In genomic region chr2:196515041-196515440, GRCh38 we compare ENCODE assay signal across 22 cellular contexts.
DNase-seq lines count a peak whose midpoint lies in the region; ATAC-seq and TF ChIP-seq lines count a peak whose summit lies in the region.
"Had no signal": no experiment of that assay in that cellular context is flagged by ENCODE, and none has a peak within 500 bp of the region (broad histone marks: within the 10 kb centered on the region; RNA-seq: fewer than 3 reads in every experiment).

No MANE protein-coding gene starts in this region.

- H3K4me3 Mint-ChIP-seq in endothelial cell (ENCODE audit: unreplicated experiment) = no peak overlapping the region
- H3K4me3 Mint-ChIP-seq: activated CD8-positive, alpha-beta T cell treated with anti-CD3 and anti-CD28 coated beads, Interleukin-2, amount 10 ng/mL, durations not matched to agents 7 days and 5 days; activated naive CD8-positive, alpha-beta T cell; activated T-cell treated with anti-CD3 and anti-CD28 coated beads, Interleukin-2, amount 50 U/mL, for 72 hours; CD4-positive, alpha-beta memory T cell; IgD-negative memory B cell; neural progenitor cell; stimulated activated naive B cell treated with anti-CD40 and anti-IgM and Interleukin-4, amounts not matched to agents 10 μg/mL and 1 μg/mL and 100 μg/mL, for 72 hours; T-helper 17 cell had no signal

- H3K4me3 ChIP-seq in RWPE2 (ENCODE audit: severe bottlenecking) = no peak overlapping the region
- H3K4me3 ChIP-seq: neural progenitor cell, SJCRH30 had no signal

- H3K36me3 Mint-ChIP-seq in endothelial cell (ENCODE audit: low read depth, unreplicated experiment) = no peaks in the 10 kb centered on the region
- H3K36me3 Mint-ChIP-seq: activated naive CD8-positive, alpha-beta T cell; CD4-positive, alpha-beta memory T cell; neural progenitor cell; stimulated activated naive B cell treated with anti-CD40 and anti-IgM and Interleukin-4, amounts not matched to agents 10 μg/mL and 1 μg/mL and 100 μg/mL, for 72 hours had no signal

- no peak overlapping the region for H3K27ac Mint-ChIP-seq in endothelial cell (ENCODE audit: unreplicated experiment)
- H3K27ac Mint-ChIP-seq: activated CD8-positive, alpha-beta T cell treated with anti-CD3 and anti-CD28 coated beads, Interleukin-2, amount 10 ng/mL, durations not matched to agents 7 days and 5 days; activated naive CD8-positive, alpha-beta T cell; activated T-cell treated with anti-CD3 and anti-CD28 coated beads, Interleukin-2, amount 50 U/mL, for 72 hours; CD4-positive, alpha-beta memory T cell; IgD-negative memory B cell; stimulated activated naive B cell treated with anti-CD40 and anti-IgM and Interleukin-4, amounts not matched to agents 10 μg/mL and 1 μg/mL and 100 μg/mL, for 72 hours; T-helper 17 cell had no signal

- TF ChIP-seq CTCF in RWPE2 (IDR thresholded peaks at IDR 0.05; ENCODE audit: poor library complexity, severe bottlenecking) (no peak), endothelial cell (IDR thresholded peaks at IDR 0.05; ENCODE audit: unreplicated experiment) (no peak)

- no peaks in the 10 kb centered on the region for H3K9me3 ChIP-seq in RWPE2 (ENCODE audit: severe bottlenecking)
- H3K9me3 ChIP-seq: SJCRH30 had no signal

- intact Hi-C loops in left ventricle myocardium superior (cut with micrococcal nuclease) = no loop called here

- H3K36me3 ChIP-seq in RWPE2 (ENCODE audit: low read depth) = no peaks in the 10 kb centered on the region
- H3K36me3 ChIP-seq: neural progenitor cell, SJCRH30, WERI-Rb-1 had no signal

- no peak overlapping the region for H3K27ac ChIP-seq in RWPE2 (ENCODE audit: poor library complexity, severe bottlenecking)
- H3K27ac ChIP-seq: neural progenitor cell, SJCRH30, WERI-Rb-1 had no signal

- H3K27me3 ChIP-seq in RWPE2 (ENCODE audit: insufficient read depth, poor library complexity, severe bottlenecking) = no peaks in the 10 kb centered on the region
- H3K27me3 ChIP-seq: neural progenitor cell, SJCRH30 had no signal

- no peaks in the 10 kb centered on the region for H3K4me1 ChIP-seq in RWPE2 (ENCODE audit: insufficient read depth, poor library complexity, severe bottlenecking)
- H3K4me1 ChIP-seq: neural progenitor cell, SJCRH30 had no signal

- H3K4me1 Mint-ChIP-seq in endothelial cell (ENCODE audit: unreplicated experiment) = peaks cover 9% of the 10 kb centered on the region
- H3K4me1 Mint-ChIP-seq: CD4-positive, alpha-beta memory T cell; stimulated activated naive B cell treated with anti-CD40 and anti-IgM and Interleukin-4, amounts not matched to agents 10 μg/mL and 1 μg/mL and 100 μg/mL, for 72 hours had no signal

- no peaks in the 10 kb centered on the region for H3K9me3 Mint-ChIP-seq in endothelial cell (ENCODE audit: unreplicated experiment)
- H3K9me3 Mint-ChIP-seq: activated T-cell treated with anti-CD3 and anti-CD28 coated beads, Interleukin-2, amount 50 U/mL, for 72 hours; CD4-positive, alpha-beta memory T cell; IgD-negative memory B cell; neural progenitor cell; stimulated activated naive B cell treated with anti-CD40 and anti-IgM and Interleukin-4, amounts not matched to agents 10 μg/mL and 1 μg/mL and 100 μg/mL, for 72 hours had no signal

- DNase-seq in DMS 273 treated with DMSO at 0.1 percent for 48 hours (lab: John Stamatoyannopoulos, UW) = peak; percentile 45
- DNase-seq in NCI-H2029 treated with DMSO at 0.1 percent for 48 hours (lab: John Stamatoyannopoulos, UW) = peak; percentile 35
- DNase-seq in RWPE2 (ENCODE audit: low spot score) = peak; percentile 46
- peak; percentile 74 for DNase-seq in left ventricle myocardium superior
- no peak for DNase-seq in endothelial cell (ENCODE audit: low spot score)
- no peak for DNase-seq in GOT3 (lab: John Stamatoyannopoulos, UW)
- DNase-seq: activated CD8-positive, alpha-beta T cell treated with anti-CD3 and anti-CD28 coated beads, Interleukin-2, amount 10 ng/mL, durations not matched to agents 7 days and 5 days; activated T-cell treated with anti-CD3 and anti-CD28 coated beads, Interleukin-2, amount 50 U/mL, for 72 hours; CD4-positive, alpha-beta memory T cell; cortex of kidney; left colon; SJCRH30; stimulated activated CD4-positive, alpha-beta T cell treated with anti-CD3 and anti-CD28 coated beads, Interleukin-15, amount 100 ng/mL, for 24 hours; stimulated activated naive B cell treated with anti-CD40 and anti-IgM and Interleukin-4, amounts not matched to agents 10 μg/mL and 1 μg/mL and 100 μg/mL, for 72 hours; T-helper 17 cell; WERI-Rb-1 had no signal

- ATAC-seq in RWPE2 (ENCODE audit: low read depth) (peak; percentile 29; the same call in 1 of the 3 replicates), left ventricle myocardium superior (peak; percentile 93), GM19023 (IDR thresholded peaks at IDR 0.05; ENCODE audit: unreplicated experiment) (no peak), HG03139 (IDR thresholded peaks at IDR 0.05; ENCODE audit: unreplicated experiment) (no peak)
- ATAC-seq: activated CD8-positive, alpha-beta T cell treated with anti-CD3 and anti-CD28 coated beads, Interleukin-2, amount 10 ng/mL, durations not matched to agents 7 days and 5 days; activated T-cell treated with anti-CD3 and anti-CD28 coated beads, Interleukin-2, amount 50 U/mL, for 72 hours; HCT116; left colon; stimulated activated naive B cell treated with anti-CD40 and anti-IgM and Interleukin-4, amounts not matched to agents 10 μg/mL and 1 μg/mL and 100 μg/mL, for 72 hours; T-helper 17 cell had no signal

- H3K27me3 Mint-ChIP-seq in endothelial cell (ENCODE audit: unreplicated experiment) = no peaks in the 10 kb centered on the region

Comparison
In these comparisons a context has a peak if more than half of its experiments do, and no peak if none do; other contexts are left out.
1. DNase-seq: peak in DMS 273 treated with DMSO at 0.1 percent for 48 hours (single experiment), NCI-H2029 treated with DMSO at 0.1 percent for 48 hours (single experiment), RWPE2 (single experiment) and left ventricle myocardium superior (single experiment); none in endothelial cell (single experiment) and GOT3 (single experiment).
2. ATAC-seq: peak in RWPE2 (single experiment) and left ventricle myocardium superior (single experiment); none in GM19023 (single experiment) and HG03139 (single experiment).